ENCODE assay signal across 24 cellular contexts in genomic region chr5:146018461-146019375, GRCh38.
"Had no signal": no experiment of that assay in that cellular context is flagged by ENCODE, and none has a peak within 500 bp of the region (broad histone marks: within the 10 kb centered on the region; RNA-seq: fewer than 3 reads in every experiment).

No MANE protein-coding gene starts in this region.

- H3K27me3 Mint-ChIP-seq: central memory CD8-positive, alpha-beta T cell had no signal

- H3K36me3 ChIP-seq: MG63 had no signal

- H3K27me3 ChIP-seq: MG63 had no signal

- ATAC-seq: activated T-cell treated with anti-CD3 and anti-CD28 coated beads, Interleukin-2, amount 50 U/mL, for 72 hours; T-helper 17 cell had no signal

- H3K4me3 ChIP-seq: MG63 had no signal

- DNase-seq: activated CD4-positive, alpha-beta memory T cell treated with anti-CD3 and anti-CD28 coated beads, Interleukin-2, amount 10 ng/mL, durations not matched to agents 7 days and 5 days; activated CD4-positive, alpha-beta T cell treated with anti-CD3 and anti-CD28 coated beads, Interleukin-2, amount 50 U/mL, for 1 hour; activated CD4-positive, CD25-positive, alpha-beta regulatory T cell; activated naive CD4-positive, alpha-beta T cell treated with anti-CD3 and anti-CD28 coated beads, Interleukin-2, amount 50 U/mL, for 16 hours; activated naive CD8-positive, alpha-beta T cell treated with anti-CD3 and anti-CD28 coated beads, Interleukin-2, amount 10 ng/mL, durations not matched to agents 7 days and 5 days; activated T-cell treated with anti-CD3 and anti-CD28 coated beads for 4 hours; activated T-cell treated with anti-CD3 and anti-CD28 coated beads, Interleukin-2, amount 50 U/mL, for 72 hours; aorta; MG63; MV-4-11; NCI-H1092 treated with DMSO at 0.1 percent for 48 hours; NCI-H1417 treated with DMSO at 0.1 percent for 48 hours; NCI-H1694; NCI-H2029; NCI-H2107; NCI-H345; NCI-H510A treated with DMSO at 0.1 percent for 48 hours; NCI-H69; SHP77 treated with DMSO at 0.1 percent for 48 hours; T-helper 17 cell; T1000 had no signal

- H3K4me1 Mint-ChIP-seq: brain; central memory CD8-positive, alpha-beta T cell; T-helper 17 cell had no signal

- H3K4me3 Mint-ChIP-seq: activated CD4-positive, alpha-beta memory T cell treated with anti-CD3 and anti-CD28 coated beads, Interleukin-2, amount 10 ng/mL, durations not matched to agents 7 days and 5 days; activated naive CD8-positive, alpha-beta T cell treated with anti-CD3 and anti-CD28 coated beads, Interleukin-2, amount 10 ng/mL, durations not matched to agents 7 days and 5 days; activated T-cell treated with anti-CD3 and anti-CD28 coated beads, Interleukin-2, amount 50 U/mL, for 72 hours; brain; central memory CD8-positive, alpha-beta T cell; T-helper 17 cell had no signal

- H3K36me3 Mint-ChIP-seq: activated naive CD8-positive, alpha-beta T cell treated with anti-CD3 and anti-CD28 coated beads, Interleukin-2, amount 10 ng/mL, durations not matched to agents 7 days and 5 days; brain had no signal

- H3K9me3 Mint-ChIP-seq: activated CD4-positive, alpha-beta memory T cell treated with anti-CD3 and anti-CD28 coated beads, Interleukin-2, amount 10 ng/mL, durations not matched to agents 7 days and 5 days; central memory CD8-positive, alpha-beta T cell had no signal

- H3K27ac ChIP-seq: VCaP had no signal
